In the genomic region with DNA sequence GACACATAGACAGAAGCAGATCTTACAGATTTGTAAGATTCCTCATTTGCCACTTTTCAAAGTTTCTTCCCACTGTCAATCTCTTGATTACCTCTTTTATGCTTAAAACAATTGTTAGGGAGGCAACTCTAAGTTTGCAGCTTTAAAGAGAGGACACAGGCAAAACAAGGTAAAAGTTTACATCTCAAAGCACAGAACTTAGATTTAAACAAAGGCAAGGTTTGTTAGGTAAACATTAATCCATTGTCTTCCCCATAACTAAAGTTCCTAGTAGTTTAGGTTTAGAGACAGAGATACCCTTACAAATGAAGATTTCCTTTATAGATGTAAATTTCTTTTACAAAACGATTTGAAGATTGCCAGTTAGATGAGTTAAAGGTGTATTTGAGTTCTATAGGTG, we compare ENCODE assay signal across 24 cellular contexts.
"Had no signal": no experiment of that assay in that cellular context is flagged by ENCODE, and none has a peak within 500 bp of the region (broad histone marks: within the 10 kb centered on the region; RNA-seq: fewer than 3 reads in every experiment).

No MANE protein-coding gene starts in this region.

- H3K4me1 ChIP-seq: psoas muscle, sigmoid colon, thyroid gland, tibial nerve, upper lobe of left lung, uterus had no signal

- H3K79me2 ChIP-seq: parathyroid adenoma had no signal

- H3K9ac ChIP-seq: neural progenitor cell, parathyroid adenoma had no signal

- H3K9me3 ChIP-seq: right lobe of liver, thoracic aorta, thyroid gland, uterus had no signal

- H3K36me3 ChIP-seq: neural progenitor cell, ovary, right lobe of liver, sigmoid colon, stomach, thoracic aorta, thyroid gland, tibial nerve, upper lobe of left lung, uterus had no signal

- H3K27ac ChIP-seq: neural progenitor cell, ovary, parathyroid adenoma, psoas muscle, right lobe of liver, sigmoid colon, stomach, thoracic aorta, thyroid gland, tibial nerve, upper lobe of left lung, uterus had no signal

- H3K4me2 ChIP-seq: neural progenitor cell had no signal

- FAIRE-seq: small intestine had no signal

- DNase-seq: naive thymus-derived CD8-positive, alpha-beta T cell; occipital lobe; ovary; posterior cingulate gyrus; psoas muscle; right cardiac atrium; right lobe of liver; sigmoid colon; small intestine; stimulated activated CD4-positive, alpha-beta T cell treated with anti-CD3 and anti-CD28 coated beads, Interleukin-15, amount 100 ng/mL, for 24 hours; stimulated activated CD4-positive, alpha-beta T cell treated with anti-CD3 and anti-CD28 coated beads, Interleukin-2, amount 100 ng/mL, for 24 hours; stimulated activated CD4-positive, alpha-beta T cell treated with anti-CD3 and anti-CD28 coated beads, Interleukin-2, amount 100 ng/mL, for 48 hours; stimulated activated CD4-positive, alpha-beta T cell treated with anti-CD3 and anti-CD28 coated beads, Interleukin-4, amount 100 ng/mL, for 24 hours; stimulated activated naive B cell treated with anti-CD40 and anti-IgM and Interleukin-4, amounts not matched to agents 10 μg/mL and 1 μg/mL and 100 μg/mL, for 72 hours; stimulated activated naive CD4-positive, alpha-beta T cell treated with Interleukin-2 at 50 U/mL for 16 hours; stomach; thyroid gland; trophoblast cell; uterus had no signal

- H2AFZ ChIP-seq: neural progenitor cell, parathyroid adenoma had no signal

- H3K4me3 ChIP-seq: neural progenitor cell, ovary, psoas muscle, right lobe of liver, sigmoid colon, stomach, thoracic aorta, thyroid gland, tibial nerve, upper lobe of left lung, uterus had no signal

- H3K27me3 ChIP-seq: neural progenitor cell, ovary, right lobe of liver, sigmoid colon, stomach, thyroid gland, tibial nerve, upper lobe of left lung, uterus had no signal
